In genomic region chr7:99034932-99035722, GRCh38 we compare ENCODE assay signal across 27 cellular contexts.
DNase-seq lines count a peak whose midpoint lies in the region; ATAC-seq, FAIRE-seq and TF ChIP-seq lines count a peak whose summit lies in the region.
"Had no signal": no experiment of that assay in that cellular context is flagged by ENCODE, and none has a peak within 500 bp of the region (broad histone marks: within the 10 kb centered on the region; RNA-seq: fewer than 3 reads in every experiment).

No MANE protein-coding gene starts in this region.

- intact Hi-C loops in heart left ventricle (cut with DNase I) = loop anchor here in 2 of 10 donors (2.0 to 10.0 kb wide), 2 partner anchors 278 to 380 kb away; no protein-coding TSS in a partner anchor
- intact Hi-C loops in K562 (cut with micrococcal nuclease) = no loop called here

- H3K36me3 Mint-ChIP-seq in nephron progenitor cell (ENCODE audit: low read depth) = peaks cover 73% of the 10 kb centered on the region

- in situ Hi-C loops in K562 (cut with MboI) = no loop called here

- TF ChIP-seq CTCF in right atrium auricular region (IDR thresholded peaks at IDR 0.05) (no peak), heart left ventricle (IDR thresholded peaks at IDR 0.05) (no peak), K562 (IDR thresholded peaks at IDR 0.05 in 2 of 3, conservative IDR thresholded peaks at IDR 0.05 in 1 of 3; ENCODE audit: insufficient read depth in 2 of 3, low read depth in 1 of 3, low read length in 3 of 3) (no peak), nephron progenitor cell (IDR thresholded peaks at IDR 0.05) (no peak)

- DNase-seq in right atrium auricular region (ENCODE audit: low spot score) (peak; percentile 54), heart left ventricle (no peak), K562 (ENCODE audit: extremely low read depth in 1 of 4, low spot score in 3 of 4) (no peak), nephron progenitor cell (no peak), NCI-H2107 (lab: John Stamatoyannopoulos, UW) (no peak), mucosa of gallbladder (ENCODE audit: low spot score) (no peak)
- no peak for DNase-seq in stimulated activated CD4-positive, alpha-beta T cell treated with anti-CD3 and anti-CD28 coated beads, Interleukin-4, amount 100 ng/mL, for 24 hours
- DNase-seq: activated CD4-positive, alpha-beta T cell treated with anti-CD3 and anti-CD28 coated beads, Interleukin-2, amount 50 U/mL, for 48 hours; C1 segment of cervical spinal cord; DND-41; effector memory CD8-positive, alpha-beta T cell; foreskin melanocyte; NCI-H1417 treated with DMSO at 0.1 percent for 48 hours; NCI-H2081; NCI-H774; stimulated activated CD4-positive, alpha-beta T cell treated with anti-CD3 and anti-CD28 coated beads, Interleukin-15, amount 100 ng/mL, for 24 hours; stimulated activated naive CD8-positive, alpha-beta T cell treated with anti-CD3 and anti-CD28 coated beads, Interleukin-15, amount 100 ng/mL, for 72 hours; T-helper 1 cell had no signal

- H3K9me3 ChIP-seq in right atrium auricular region = peaks cover 0 to 2% of the 10 kb centered on the region in 2 donors
- H3K9me3 ChIP-seq in heart left ventricle = peaks cover 0 to 2% (median 0%) of the 10 kb centered on the region in 12 donors
- H3K9me3 ChIP-seq in K562 (replicated peaks; ENCODE audit: control insufficient read depth, insufficient read depth, low read depth, low read length) = no peaks in the 10 kb centered on the region
- H3K9me3 ChIP-seq: prostate gland, SJSA1 had no signal

- H3K9me1 ChIP-seq in K562 (ENCODE audit: control insufficient read depth, insufficient read depth, low read length) = no peaks in the 10 kb centered on the region

- CTCF ChIA-PET in K562 (lab: Yijun Ruan, JAX; ENCODE audit: low intra/inter-chr PET ratio) = no interaction called here

- H3K27me3 ChIP-seq in right atrium auricular region (no peaks in the 10 kb centered on the region), heart left ventricle (no peaks in the 10 kb centered on the region), K562 (ENCODE audit: control insufficient read depth in 2 of 2, insufficient read depth in 2 of 2, low read length in 2 of 2) (no peaks in the 10 kb centered on the region)
- H3K27me3 ChIP-seq: esophagus muscularis mucosa, SJSA1, tibial nerve had no signal

- ATAC-seq in heart left ventricle (no peak), K562 (no peak)
- ATAC-seq: activated CD4-positive, CD25-positive, alpha-beta regulatory T cell treated with anti-CD3 and anti-CD28 coated beads, Interleukin-2, amount 50 U/mL, for 24 hours; effector memory CD8-positive, alpha-beta T cell; stimulated activated naive CD8-positive, alpha-beta T cell treated with anti-CD3 and anti-CD28 coated beads, Interleukin-15, amount 100 ng/mL, for 72 hours had no signal

- no peak overlapping the region for H3K4me3 Mint-ChIP-seq in nephron progenitor cell
- H3K4me3 Mint-ChIP-seq: effector memory CD8-positive, alpha-beta T cell; stimulated activated naive CD8-positive, alpha-beta T cell treated with anti-CD3 and anti-CD28 coated beads, Interleukin-15, amount 100 ng/mL, for 72 hours had no signal

- H3K4me1 ChIP-seq in right atrium auricular region = peaks cover 0 to 12% of the 10 kb centered on the region in 2 donors
- H3K4me1 ChIP-seq in heart left ventricle = peaks cover 0 to 28% (median 6%) of the 10 kb centered on the region in 12 donors
- no peaks in the 10 kb centered on the region; a peak in 1 of 5 replicates for H3K4me1 ChIP-seq in K562 (replicated peaks in 1 of 2; ENCODE audit: control insufficient read depth in 2 of 2, insufficient read depth in 2 of 2, low read length in 2 of 2)
- H3K4me1 ChIP-seq: prostate gland, SJSA1 had no signal

- H3K9me3 Mint-ChIP-seq in nephron progenitor cell = no peaks in the 10 kb centered on the region
- H3K9me3 Mint-ChIP-seq: effector memory CD8-positive, alpha-beta T cell; stimulated activated naive CD8-positive, alpha-beta T cell treated with anti-CD3 and anti-CD28 coated beads, Interleukin-15, amount 100 ng/mL, for 72 hours had no signal

- H3K27ac Mint-ChIP-seq in nephron progenitor cell = peak overlapping the region; percentile 8

- no TSS peak for BruUV-seq in K562 (replicated peaks; lab: Mats Ljungman, UMichigan)

- H3K4me3 ChIP-seq in right atrium auricular region = no peak overlapping the region
- no peak overlapping the region for H3K4me3 ChIP-seq in heart left ventricle
- H3K4me3 ChIP-seq in K562 = no peak overlapping the region
- H3K4me3 ChIP-seq: esophagus muscularis mucosa, prostate gland, SJSA1, tibial nerve had no signal

- H3K27ac ChIP-seq in right atrium auricular region = peak overlapping the region in 1 of 2 donors; percentile 87
- no peak overlapping the region for H3K27ac ChIP-seq in heart left ventricle
- no peak overlapping the region for H3K27ac ChIP-seq in K562 (ENCODE audit: extremely low read depth, low read depth, low read length)
- H3K27ac ChIP-seq: KMS-11, prostate gland, SJSA1 had no signal

- H4K20me1 ChIP-seq in K562 (replicated peaks; ENCODE audit: control insufficient read depth, insufficient read depth, low read length) = 0 out of 2 replicates have a peak, but pooled peaks cover 1% of the 10 kb centered on the region

- H3K4me2 ChIP-seq in K562 (ENCODE audit: insufficient read depth, low read length) = no peak overlapping the region
- H3K4me2 ChIP-seq: KMS-11 had no signal

- H3K36me3 ChIP-seq in right atrium auricular region (peaks cover 94% of the 10 kb centered on the region), heart left ventricle (peaks cover 0 to 100% (median 98%) of the 10 kb centered on the region in 9 donors), K562 (ENCODE audit: control insufficient read depth, insufficient read depth, low read length) (peaks cover 95% of the 10 kb centered on the region)

- POLR2A ChIA-PET in K562 (lab: Yijun Ruan, JAX) = interaction anchor here (0.6 to 1.3 kb wide), 2 partner anchors 9 to 235 kb away, joined by 3 read pairs; no protein-coding TSS in a partner anchor

- H3K79me2 ChIP-seq in K562 (ENCODE audit: control insufficient read depth, insufficient read depth, low read length) = no peaks in the 10 kb centered on the region

- no peak for FAIRE-seq in K562 (lab: Jason Lieb, UNC)
- FAIRE-seq: colon, GM18507, TTC549 had no signal

- H3K4me1 Mint-ChIP-seq in nephron progenitor cell = peaks cover 14% of the 10 kb centered on the region

- H2AFZ ChIP-seq in K562 (ENCODE audit: low read depth, low read length) = no peak overlapping the region

- TF ChIP-seq POLR2A in heart left ventricle (IDR thresholded peaks at IDR 0.05) (no peak), K562 (conservative IDR thresholded peaks at IDR 0.05) (no peak)

- peaks cover 3% of the 10 kb centered on the region for H3K27me3 Mint-ChIP-seq in nephron progenitor cell (ENCODE audit: low read depth, poor library complexity)
- H3K27me3 Mint-ChIP-seq: effector memory CD8-positive, alpha-beta T cell; stimulated activated naive CD8-positive, alpha-beta T cell treated with anti-CD3 and anti-CD28 coated beads, Interleukin-15, amount 100 ng/mL, for 72 hours had no signal

- no peak overlapping the region; a peak in 1 of 4 replicates for H3K9ac ChIP-seq in K562 (ENCODE audit: insufficient read depth in 1 of 2, low read depth in 2 of 2, low read length in 2 of 2)
- H3K9ac ChIP-seq: KMS-11 had no signal

- no peak for TF ChIP-seq EP300 in K562 (IDR thresholded peaks at IDR 0.05; ENCODE audit: low read length)

- 91 to 94% (median 93%) methylated on average over 27 to 30 of the region's 30 CpGs for WGBS in heart left ventricle, 4 donors
- 92% methylated on average over 30 of the region's 30 CpGs for WGBS in K562 (ENCODE audit: insufficient coverage, low coverage, missing lambda C conversion rate)

- TF ChIP-seq RAD21 in K562 (CRISPR knock-in tag; conservative IDR thresholded peaks at IDR 0.05 in 1 of 2, IDR thresholded peaks at IDR 0.05 in 1 of 2) = no peak

TF ChIP-seq in K562, 482 proteins besides CTCF, POLR2A, EP300 and RAD21:
- peak; percentile 40; the same call in 1 of the 2 replicates for TF ChIP-seq POLR2G (IDR thresholded peaks at IDR 0.05; ENCODE audit: low read depth, low read length)
- TF ChIP-seq MAZ (CRISPR knock-in tag; conservative IDR thresholded peaks at IDR 0.05 in 1 of 2, IDR thresholded peaks at IDR 0.05 in 1 of 2) = no peak
